Comparison of ENCODE assay signal across 8 cellular contexts in genomic region chr21:45102391-45102932, GRCh38. TPM values are rescaled to one million over a fixed set of nuclear protein-coding genes. Genes with fewer than 3 reads are reported as not detected.
DNase-seq lines count a peak whose midpoint lies in the region; ATAC-seq and TF ChIP-seq lines count a peak whose summit lies in the region.

No MANE protein-coding gene starts in this region.

- ATAC-seq in sciatic nerve = peak; percentile 48
- ATAC-seq in stimulated activated effector memory CD8-positive, alpha-beta T cell treated with anti-CD3 and anti-CD28 coated beads, Interleukin-12 subunit alpha, Interleukin-12 subunit beta, amount 100 ng/mL, for 72 hours = no peak

- peak; percentile 38 for TF ChIP-seq CTCF in GM06990 (IDR thresholded peaks at IDR 0.05; ENCODE audit: insufficient read depth, low read length, poor library complexity, severe bottlenecking)
- TF ChIP-seq CTCF in OCI-LY3 (IDR thresholded peaks at IDR 0.05; ENCODE audit: low read depth, low read length) = peak; percentile 29
- TF ChIP-seq CTCF in epithelial cell of proximal tubule (conservative IDR thresholded peaks at IDR 0.05; ENCODE audit: low read depth, low read length) = peak; percentile 44

- H3K9me3 ChIP-seq in OCI-LY3 (ENCODE audit: insufficient read depth, low read length) = no peaks in the 10 kb centered on the region

- H4K20me1 ChIP-seq in OCI-LY3 (ENCODE audit: insufficient read depth, low read length) = peaks cover 4% of the 10 kb centered on the region

- intact Hi-C loops in sciatic nerve (cut with DNase I) = no loop called here

- H3K79me2 ChIP-seq in OCI-LY3 (ENCODE audit: low read length) = no peaks in the 10 kb centered on the region

- H3K27me3 ChIP-seq in GM06990 (replicated peaks; ENCODE audit: control insufficient read depth, insufficient read depth, low read length) (no peaks in the 10 kb centered on the region), OCI-LY3 (ENCODE audit: low read depth, low read length) (peaks cover 22% of the 10 kb centered on the region)

- H3K9ac ChIP-seq in OCI-LY3 (ENCODE audit: low read length) = no peak overlapping the region

- H3K36me3 Mint-ChIP-seq in stimulated activated effector memory CD8-positive, alpha-beta T cell treated with anti-CD3 and anti-CD28 coated beads, Interleukin-12 subunit alpha, Interleukin-12 subunit beta, amount 100 ng/mL, for 72 hours = no peaks in the 10 kb centered on the region

- no peak overlapping the region for H2AFZ ChIP-seq in OCI-LY3 (ENCODE audit: low read depth, low read length)

- no peaks in the 10 kb centered on the region for H3K9me3 Mint-ChIP-seq in stimulated activated effector memory CD8-positive, alpha-beta T cell treated with anti-CD3 and anti-CD28 coated beads, Interleukin-12 subunit alpha, Interleukin-12 subunit beta, amount 100 ng/mL, for 72 hours

- no peak overlapping the region for H3K27ac ChIP-seq in OCI-LY3 (ENCODE audit: low read length)

- peaks cover 40% of the 10 kb centered on the region for H3K4me1 Mint-ChIP-seq in stimulated activated effector memory CD8-positive, alpha-beta T cell treated with anti-CD3 and anti-CD28 coated beads, Interleukin-12 subunit alpha, Interleukin-12 subunit beta, amount 100 ng/mL, for 72 hours

- H3K36me3 ChIP-seq in GM06990 (ENCODE audit: control insufficient read depth, insufficient read depth, low read length) (no peaks in the 10 kb centered on the region), OCI-LY3 (replicated peaks; ENCODE audit: low read depth, low read length) (no peaks in the 10 kb centered on the region)

- no peak overlapping the region for H3K4me3 Mint-ChIP-seq in stimulated activated effector memory CD8-positive, alpha-beta T cell treated with anti-CD3 and anti-CD28 coated beads, Interleukin-12 subunit alpha, Interleukin-12 subunit beta, amount 100 ng/mL, for 72 hours

- no peak overlapping the region for H3K4me3 ChIP-seq in GM06990 (replicated peaks; ENCODE audit: low read depth, low read length)
- no peak overlapping the region for H3K4me3 ChIP-seq in OCI-LY3 (ENCODE audit: low read length)
- H3K4me3 ChIP-seq in epithelial cell of proximal tubule (ENCODE audit: low read depth, low read length) = no peak overlapping the region

- peaks cover 13% of the 10 kb centered on the region for H3K4me1 ChIP-seq in OCI-LY3 (ENCODE audit: low read length)

- H3K27ac Mint-ChIP-seq in stimulated activated effector memory CD8-positive, alpha-beta T cell treated with anti-CD3 and anti-CD28 coated beads, Interleukin-12 subunit alpha, Interleukin-12 subunit beta, amount 100 ng/mL, for 72 hours = no peak overlapping the region

- DNase-seq in GM06990 (ENCODE audit: extremely low read depth, insufficient read length) (no peak), epithelial cell of proximal tubule (ENCODE audit: low read depth) (no peak), sciatic nerve (ENCODE audit: low spot score) (no peak), DMS153 (lab: John Stamatoyannopoulos, UW) (no peak), NCI-H2081 (lab: John Stamatoyannopoulos, UW) (no peak), NCI-H748 (lab: John Stamatoyannopoulos, UW; ENCODE audit: unreplicated experiment) (no peak)
- no peak for DNase-seq in stimulated activated effector memory CD8-positive, alpha-beta T cell treated with anti-CD3 and anti-CD28 coated beads, Interleukin-12 subunit alpha, Interleukin-12 subunit beta, amount 100 ng/mL, for 72 hours (ENCODE audit: low spot score in 2 of 2)

- H3K4me2 ChIP-seq in OCI-LY3 (ENCODE audit: low read length) = no peak overlapping the region

RNA-seq across cellular contexts. Expression of gene ADARB1, which starts 28.1 kb away (rescaled TPM):
- total RNA-seq in epithelial cell of proximal tubule = 2.2 and 3.9 TPM in 2 replicates
- total RNA-seq in sciatic nerve = 35.0 TPM
